In genomic region chr3:187706966-187707365, GRCh38 we compare ENCODE assay signal across 24 cellular contexts. TPM values are rescaled to one million over a fixed set of nuclear protein-coding genes. Genes with fewer than 3 reads are reported as not detected.
DNase-seq lines count a peak whose midpoint lies in the region; ATAC-seq, FAIRE-seq and TF ChIP-seq lines count a peak whose summit lies in the region.
"Had no signal": no experiment of that assay in that cellular context is flagged by ENCODE, and none has a peak within 500 bp of the region (broad histone marks: within the 10 kb centered on the region; RNA-seq: fewer than 3 reads in every experiment).

No MANE protein-coding gene starts in this region.

- H3K9me3 Mint-ChIP-seq in CD8-positive, alpha-beta T cell: no peaks in the 10 kb centered on the region
- H3K9me3 Mint-ChIP-seq: activated T-cell treated with anti-CD3 and anti-CD28 coated beads, Interleukin-2, amount 50 U/mL, for 4 hours; natural killer cell treated with Interleukin-12 subunit alpha and Interleukin-12 subunit beta and Interleukin-15 and Interleukin-18, amount 100 ng/mL, for 72 hours had no signal

- TF ChIP-seq POLR2A in right lobe of liver (IDR thresholded peaks at IDR 0.05): no peak
- TF ChIP-seq POLR2A in HepG2 (IDR thresholded peaks at IDR 0.05; ENCODE audit: insufficient read depth in 1 of 2, low read depth in 2 of 2, low read length in 2 of 2): no peak

- DNase-seq in right lobe of liver: peak in 1 of 3 donors; percentile 63
- DNase-seq in HepG2 (ENCODE audit: low spot score): no peak
- DNase-seq in SK-MEL-5 (ENCODE audit: low read depth, low spot score): peak; percentile 51
- peak; percentile 12 for DNase-seq in kidney tubule cell (ENCODE audit: low spot score)
- no peak for DNase-seq in CD8-positive, alpha-beta T cell
- no peak for DNase-seq in GM13977 (ENCODE audit: low spot score)
- DNase-seq in NCI-H1694 treated with DMSO at 0.1 percent for 48 hours (lab: John Stamatoyannopoulos, UW): no peak
- DNase-seq: activated CD8-positive, alpha-beta memory T cell treated with anti-CD3 and anti-CD28 coated beads for 24 hours; activated naive CD4-positive, alpha-beta T cell treated with Interleukin-2 at 50 U/mL for 16 hours; activated T-cell treated with anti-CD3 and anti-CD28 coated beads, Interleukin-2, amount 50 U/mL, for 4 hours; amniotic stem cell; DND-41; midbrain; NCI-H1436; NCI-H82; PC-3; SIG-M5 had no signal

- H3K4me1 ChIP-seq in right lobe of liver (no peaks in the 10 kb centered on the region), HepG2 (ENCODE audit: insufficient read depth, low read length) (no peaks in the 10 kb centered on the region)
- H3K4me1 ChIP-seq in CD8-positive, alpha-beta T cell (ENCODE audit: insufficient read depth, low read length): no peaks in the 10 kb centered on the region
- H3K4me1 ChIP-seq: parathyroid adenoma, suprapubic skin had no signal

- H3K36me3 Mint-ChIP-seq in CD8-positive, alpha-beta T cell: no peaks in the 10 kb centered on the region
- H3K36me3 Mint-ChIP-seq: natural killer cell treated with Interleukin-12 subunit alpha and Interleukin-12 subunit beta and Interleukin-15 and Interleukin-18, amount 100 ng/mL, for 72 hours had no signal

- no peaks in the 10 kb centered on the region for H3K27me3 ChIP-seq in right lobe of liver
- H3K27me3 ChIP-seq in HepG2 (ENCODE audit: control insufficient read depth in 1 of 2, insufficient read depth in 2 of 2, low read length in 2 of 2): peaks cover 0 to 6% of the 10 kb centered on the region in 2 experiments; a peak in 1 of 5 replicates
- H3K27me3 ChIP-seq in CD8-positive, alpha-beta T cell (ENCODE audit: insufficient read depth, low read length): no peaks in the 10 kb centered on the region
- H3K27me3 ChIP-seq: cardiac muscle cell, suprapubic skin had no signal

- H3K4me2 ChIP-seq in HepG2 (ENCODE audit: low read depth, low read length): no peak overlapping the region

- CTCF ChIA-PET in HepG2 (lab: Yijun Ruan, JAX; ENCODE audit: low intra/inter-chr PET ratio, low total read pairs): no interaction called here
- CTCF ChIA-PET in CD8-positive, alpha-beta T cell (lab: Charles Lee): interaction anchor here (1.5 to 1.8 kb wide), 2 partner anchors 9 to 389 kb away, joined by 4 to 7 read pairs; no protein-coding TSS in a partner anchor

- H3K36me3 ChIP-seq in right lobe of liver: no peaks in the 10 kb centered on the region
- no peaks in the 10 kb centered on the region for H3K36me3 ChIP-seq in HepG2 (replicated peaks in 1 of 2; ENCODE audit: control insufficient read depth in 1 of 2, insufficient read depth in 2 of 2, low read length in 2 of 2)
- no peaks in the 10 kb centered on the region for H3K36me3 ChIP-seq in CD8-positive, alpha-beta T cell (ENCODE audit: insufficient read depth, low read length)
- H3K36me3 ChIP-seq: cardiac muscle cell, suprapubic skin had no signal

- H3K27me3 Mint-ChIP-seq in CD8-positive, alpha-beta T cell (ENCODE audit: low read depth): no peaks in the 10 kb centered on the region

- no peaks in the 10 kb centered on the region for H3K4me1 Mint-ChIP-seq in CD8-positive, alpha-beta T cell (ENCODE audit: low read depth)

- no peak overlapping the region for H3K4me3 ChIP-seq in right lobe of liver
- H3K4me3 ChIP-seq in HepG2 (replicated peaks in 1 of 3; ENCODE audit: insufficient read depth in 1 of 3, low read depth in 2 of 3, low read length in 3 of 3): no peak overlapping the region
- no peak overlapping the region for H3K4me3 ChIP-seq in CD8-positive, alpha-beta T cell (ENCODE audit: low read depth, low read length)
- H3K4me3 ChIP-seq: cardiac muscle cell, suprapubic skin had no signal

- no TSS peak for BruUV-seq in HepG2 (replicated peaks; lab: Mats Ljungman, UMichigan)

- no peak overlapping the region for H2AFZ ChIP-seq in HepG2 (ENCODE audit: low read length)
- H2AFZ ChIP-seq: parathyroid adenoma had no signal

- TF ChIP-seq RAD21 in HepG2 (CRISPR knock-in tag; IDR thresholded peaks at IDR 0.05): no peak

- intact Hi-C loops in right lobe of liver (cut with DNase I): no loop called here
- intact Hi-C loops in HepG2 (cut with micrococcal nuclease; ENCODE audit: unreplicated experiment): no loop called here
- intact Hi-C loops in CD8-positive, alpha-beta T cell (cut with DNase I, micrococcal nuclease): no loop called here

- H3K9ac ChIP-seq in HepG2 (ENCODE audit: insufficient read depth, low read depth, low read length): no peak overlapping the region
- H3K9ac ChIP-seq: parathyroid adenoma had no signal

- FAIRE-seq in HepG2 (lab: Jason Lieb, UNC): no peak
- FAIRE-seq: H1 had no signal

- WGBS in right lobe of liver (ENCODE audit: insufficient coverage, low coverage, low lambda C conversion rate, missing lambda C conversion rate): 73% methylated on average over 2 of the region's 2 CpGs
- 62% methylated on average over 2 of the region's 2 CpGs for WGBS in HepG2 (ENCODE audit: low lambda C conversion rate)

- TF ChIP-seq CTCF in right lobe of liver (IDR thresholded peaks at IDR 0.05) (no peak), HepG2 (CRISPR knock-in tag; IDR thresholded peaks at IDR 0.05) (no peak), GM13977 (IDR thresholded peaks at IDR 0.05; ENCODE audit: extremely low read depth, insufficient read depth, missing control alignments) (no peak)
- TF ChIP-seq CTCF in CD8-positive, alpha-beta T cell (IDR thresholded peaks at IDR 0.05): no peak

- TF ChIP-seq EP300 in HepG2 (IDR thresholded peaks at IDR 0.05; ENCODE audit: low read depth in 2 of 2, low read length in 2 of 2): no peak
- TF ChIP-seq EP300 in HepG2 (CRISPR knock-in tag; IDR thresholded peaks at IDR 0.05; ENCODE audit: borderline replicate concordance): no peak

- H3K79me2 ChIP-seq in HepG2 (ENCODE audit: insufficient read depth, low read length): no peaks in the 10 kb centered on the region
- H3K79me2 ChIP-seq: parathyroid adenoma had no signal

- no peaks in the 10 kb centered on the region for H4K20me1 ChIP-seq in HepG2 (ENCODE audit: insufficient read depth, low read length)

- ATAC-seq in right lobe of liver: peak in 3 of 4 donors; percentile 42 to 54 (median 46)
- no peak for ATAC-seq in HepG2
- ATAC-seq in CD8-positive, alpha-beta T cell: no peak
- ATAC-seq: activated T-cell treated with anti-CD3 and anti-CD28 coated beads, Interleukin-2, amount 50 U/mL, for 4 hours; natural killer cell treated with Interleukin-12 subunit alpha and Interleukin-12 subunit beta and Interleukin-15 and Interleukin-18, amount 100 ng/mL, for 72 hours; PC-3 had no signal

- in situ Hi-C loops in HepG2 (cut with HindIII; ENCODE audit: extremely low pct_ligation_motif_present, low pct_unique_long_range_greater_than_20kb): no loop called here
- in situ Hi-C loops in SK-MEL-5 (cut with HindIII; ENCODE audit: low pct_unique_long_range_greater_than_20kb, low sequenced_read_pairs): no loop called here
- in situ Hi-C loops in GM13977 (cut with MboI; ENCODE audit: low pct_unique_long_range_greater_than_20kb, low sequenced_read_pairs, unreplicated experiment): no loop called here

- no peak overlapping the region for H3K27ac Mint-ChIP-seq in CD8-positive, alpha-beta T cell
- H3K27ac Mint-ChIP-seq: natural killer cell treated with Interleukin-12 subunit alpha and Interleukin-12 subunit beta and Interleukin-15 and Interleukin-18, amount 100 ng/mL, for 72 hours had no signal

- H3K9me3 ChIP-seq in right lobe of liver (no peaks in the 10 kb centered on the region), HepG2 (ENCODE audit: low read length) (no peaks in the 10 kb centered on the region)
- no peaks in the 10 kb centered on the region for H3K9me3 ChIP-seq in CD8-positive, alpha-beta T cell (ENCODE audit: low read length)
- H3K9me3 ChIP-seq: suprapubic skin had no signal

- POLR2A ChIA-PET in HepG2 (lab: Yijun Ruan, JAX): no interaction called here
- POLR2A ChIA-PET in CD8-positive, alpha-beta T cell (lab: Charles Lee): no interaction called here

- H3K27ac ChIP-seq in right lobe of liver: no peak overlapping the region
- no peak overlapping the region for H3K27ac ChIP-seq in HepG2 (ENCODE audit: extremely low read length, insufficient read depth, low read length)
- no peak overlapping the region for H3K27ac ChIP-seq in CD8-positive, alpha-beta T cell (ENCODE audit: low read depth, low read length)
- H3K27ac ChIP-seq: cardiac muscle cell, parathyroid adenoma, suprapubic skin had no signal

- no peak overlapping the region for H3K4me3 Mint-ChIP-seq in CD8-positive, alpha-beta T cell
- H3K4me3 Mint-ChIP-seq: activated T-cell treated with anti-CD3 and anti-CD28 coated beads, Interleukin-2, amount 50 U/mL, for 4 hours; natural killer cell treated with Interleukin-12 subunit alpha and Interleukin-12 subunit beta and Interleukin-15 and Interleukin-18, amount 100 ng/mL, for 72 hours had no signal

RNA-seq across cellular contexts. Expression of gene RTP2, which starts 4.6 kb away (rescaled TPM):
- total RNA-seq in right lobe of liver: not detected
- total RNA-seq in HepG2 (2016; rRNA removed; fragmentation: Illumina TruSeq; extraction: Trizol): not detected in 2 replicates
- total RNA-seq in HepG2 (2016; cell fraction: cytosol; rRNA removed; fragmentation: Illumina TruSeq; extraction: Trizol; ENCODE audit: low read depth): not detected in 2 replicates
- not detected in 2 replicates for total RNA-seq in HepG2 (2016; cell fraction: insoluble cytoplasmic fraction; rRNA removed; fragmentation: Illumina TruSeq; extraction: Trizol)
- not detected in 2 replicates for total RNA-seq in HepG2 (2016; cell fraction: membrane; rRNA removed; fragmentation: Illumina TruSeq; extraction: Trizol)
- not detected in 2 replicates for total RNA-seq in HepG2 (2016; cell fraction: nucleus; rRNA removed; fragmentation: Illumina TruSeq; extraction: Trizol)
- not detected in 2 replicates for polyA plus RNA-seq in HepG2 (2011; rRNA removed)
- polyA plus RNA-seq in HepG2 (2011; cell fraction: cytosol; rRNA removed): not detected in 2 replicates
- not detected in 2 replicates for polyA plus RNA-seq in HepG2 (2011; cell fraction: nucleus; rRNA removed)
- polyA plus RNA-seq in HepG2 (2012): not detected in 2 replicates
- not detected in 2 replicates for polyA plus RNA-seq in HepG2 (2016; cell fraction: cytosol; fragmentation: Illumina TruSeq; extraction: Trizol; ENCODE audit: low read depth)
- not detected in 2 replicates for polyA plus RNA-seq in HepG2 (2016; cell fraction: insoluble cytoplasmic fraction; fragmentation: Illumina TruSeq; extraction: Trizol; ENCODE audit: low read depth)
- polyA plus RNA-seq in HepG2 (2016; cell fraction: membrane; fragmentation: Illumina TruSeq; extraction: Trizol; ENCODE audit: low read depth): not detected in 2 replicates
- polyA plus RNA-seq in HepG2 (2016; cell fraction: nucleus; fragmentation: Illumina TruSeq; extraction: Trizol; ENCODE audit: insufficient read depth, low read depth): not detected in 2 replicates
- polyA minus RNA-seq in HepG2 (2011; rRNA and poly(A)+ RNA removed; ENCODE audit: low replicate concordance): 0.19 TPM in 1 of 2 replicates, not detected in the other
- polyA minus RNA-seq in HepG2 (2011; cell fraction: cytosol; rRNA and poly(A)+ RNA removed): not detected in 2 replicates
- not detected in 2 replicates for polyA minus RNA-seq in HepG2 (2011; cell fraction: nucleus; rRNA and poly(A)+ RNA removed)
- not detected in 2 replicates for total RNA-seq in SK-MEL-5 (2014; rRNA removed; shearing (Covaris generic))
- not detected in 2 replicates for polyA plus RNA-seq in SK-MEL-5 (2015; cell fraction: cytosol; rRNA removed)
- not detected in 2 replicates for polyA plus RNA-seq in SK-MEL-5 (2015; cell fraction: nucleus; rRNA removed)
- not detected for total RNA-seq in CD8-positive, alpha-beta T cell
- total RNA-seq: activated T-cell treated with anti-CD3 and anti-CD28 coated beads, Interleukin-2, amount 50 U/mL, for 4 hours; cardiac muscle cell; fibroblast of lung; H1; natural killer cell treated with Interleukin-12 subunit alpha and Interleukin-12 subunit beta and Interleukin-15 and Interleukin-18, amount 100 ng/mL, for 72 hours; PC-3; suprapubic skin; T-helper 1 cell treated with Interleukin-12 subunit alpha and Interleukin-12 subunit beta and Interleukin-4 antibody, amounts not matched to agents 30 ng/mL and 1 ng/mL, for 36 hours had no signal
- polyA plus RNA-seq: cardiac muscle cell, fibroblast of lung, H1 had no signal

RNA-seq across cellular contexts. Expression of gene SST, which starts 36.8 kb away (rescaled TPM):
- not detected for total RNA-seq in right lobe of liver
- total RNA-seq in HepG2 (2016; rRNA removed; fragmentation: Illumina TruSeq; extraction: Trizol): not detected in 2 replicates
- total RNA-seq in HepG2 (2016; cell fraction: cytosol; rRNA removed; fragmentation: Illumina TruSeq; extraction: Trizol; ENCODE audit: low read depth): not detected in 2 replicates
- not detected in 2 replicates for total RNA-seq in HepG2 (2016; cell fraction: insoluble cytoplasmic fraction; rRNA removed; fragmentation: Illumina TruSeq; extraction: Trizol)
- not detected in 2 replicates for total RNA-seq in HepG2 (2016; cell fraction: membrane; rRNA removed; fragmentation: Illumina TruSeq; extraction: Trizol)
- total RNA-seq in HepG2 (2016; cell fraction: nucleus; rRNA removed; fragmentation: Illumina TruSeq; extraction: Trizol): not detected in 2 replicates
- polyA plus RNA-seq in HepG2 (2011; rRNA removed): not detected in 2 replicates
- not detected in 2 replicates for polyA plus RNA-seq in HepG2 (2011; cell fraction: cytosol; rRNA removed)
- not detected in 2 replicates for polyA plus RNA-seq in HepG2 (2011; cell fraction: nucleus; rRNA removed)
- not detected in 2 replicates for polyA plus RNA-seq in HepG2 (2012)
- not detected in 2 replicates for polyA plus RNA-seq in HepG2 (2016; cell fraction: cytosol; fragmentation: Illumina TruSeq; extraction: Trizol; ENCODE audit: low read depth)
- not detected in 2 replicates for polyA plus RNA-seq in HepG2 (2016; cell fraction: insoluble cytoplasmic fraction; fragmentation: Illumina TruSeq; extraction: Trizol; ENCODE audit: low read depth)
- not detected in 2 replicates for polyA plus RNA-seq in HepG2 (2016; cell fraction: membrane; fragmentation: Illumina TruSeq; extraction: Trizol; ENCODE audit: low read depth)
- polyA plus RNA-seq in HepG2 (2016; cell fraction: nucleus; fragmentation: Illumina TruSeq; extraction: Trizol; ENCODE audit: insufficient read depth, low read depth): not detected in 2 replicates
- not detected in 2 replicates for polyA minus RNA-seq in HepG2 (2011; rRNA and poly(A)+ RNA removed; ENCODE audit: low replicate concordance)
- polyA minus RNA-seq in HepG2 (2011; cell fraction: cytosol; rRNA and poly(A)+ RNA removed): not detected in 2 replicates
- not detected in 2 replicates for polyA minus RNA-seq in HepG2 (2011; cell fraction: nucleus; rRNA and poly(A)+ RNA removed)
- total RNA-seq in SK-MEL-5 (2014; rRNA removed; shearing (Covaris generic)): not detected in 2 replicates
- not detected in 2 replicates for polyA plus RNA-seq in SK-MEL-5 (2015; cell fraction: cytosol; rRNA removed)
- not detected in 2 replicates for polyA plus RNA-seq in SK-MEL-5 (2015; cell fraction: nucleus; rRNA removed)
- not detected for total RNA-seq in CD8-positive, alpha-beta T cell
- total RNA-seq: activated T-cell treated with anti-CD3 and anti-CD28 coated beads, Interleukin-2, amount 50 U/mL, for 4 hours; fibroblast of lung; H1; natural killer cell treated with Interleukin-12 subunit alpha and Interleukin-12 subunit beta and Interleukin-15 and Interleukin-18, amount 100 ng/mL, for 72 hours; PC-3; T-helper 1 cell treated with Interleukin-12 subunit alpha and Interleukin-12 subunit beta and Interleukin-4 antibody, amounts not matched to agents 30 ng/mL and 1 ng/mL, for 36 hours had no signal
- polyA plus RNA-seq: fibroblast of lung had no signal

RNA-seq across cellular contexts. Expression of gene BCL6, which starts 38.3 kb away (rescaled TPM):
- total RNA-seq in right lobe of liver: 10 to 100 TPM; 29.1 to 67.5 (median 41.8) TPM
- 20.3 and 21.2 TPM in 2 replicates for total RNA-seq in HepG2 (2016; rRNA removed; fragmentation: Illumina TruSeq; extraction: Trizol)
- total RNA-seq in HepG2 (2016; cell fraction: cytosol; rRNA removed; fragmentation: Illumina TruSeq; extraction: Trizol; ENCODE audit: low read depth): 5.3 and 5.8 TPM in 2 replicates
- total RNA-seq in HepG2 (2016; cell fraction: insoluble cytoplasmic fraction; rRNA removed; fragmentation: Illumina TruSeq; extraction: Trizol): 12.4 and 21.0 TPM in 2 replicates
- 8.3 and 11.0 TPM in 2 replicates for total RNA-seq in HepG2 (2016; cell fraction: membrane; rRNA removed; fragmentation: Illumina TruSeq; extraction: Trizol)
- total RNA-seq in HepG2 (2016; cell fraction: nucleus; rRNA removed; fragmentation: Illumina TruSeq; extraction: Trizol): 25.9 and 29.9 TPM in 2 replicates
- polyA plus RNA-seq in HepG2 (2011; rRNA removed): 53.7 and 67.5 TPM in 2 replicates
- 18.9 and 19.0 TPM in 2 replicates for polyA plus RNA-seq in HepG2 (2011; cell fraction: cytosol; rRNA removed)
- polyA plus RNA-seq in HepG2 (2011; cell fraction: nucleus; rRNA removed): 286 and 355 TPM in 2 replicates
- polyA plus RNA-seq in HepG2 (2012): 95.9 and 236 TPM in 2 replicates
- 1.1 and 1.4 TPM in 2 replicates for polyA plus RNA-seq in HepG2 (2016; cell fraction: cytosol; fragmentation: Illumina TruSeq; extraction: Trizol; ENCODE audit: low read depth)
- polyA plus RNA-seq in HepG2 (2016; cell fraction: insoluble cytoplasmic fraction; fragmentation: Illumina TruSeq; extraction: Trizol; ENCODE audit: low read depth): 19.4 and 26.5 TPM in 2 replicates
- polyA plus RNA-seq in HepG2 (2016; cell fraction: membrane; fragmentation: Illumina TruSeq; extraction: Trizol; ENCODE audit: low read depth): 3.5 and 4.8 TPM in 2 replicates
- polyA plus RNA-seq in HepG2 (2016; cell fraction: nucleus; fragmentation: Illumina TruSeq; extraction: Trizol; ENCODE audit: insufficient read depth, low read depth): 95.1 and 111 TPM in 2 replicates
- polyA minus RNA-seq in HepG2 (2011; rRNA and poly(A)+ RNA removed; ENCODE audit: low replicate concordance): 16.4 and 68.3 TPM in 2 replicates
- polyA minus RNA-seq in HepG2 (2011; cell fraction: cytosol; rRNA and poly(A)+ RNA removed): 22.3 and 35.5 TPM in 2 replicates
- polyA minus RNA-seq in HepG2 (2011; cell fraction: nucleus; rRNA and poly(A)+ RNA removed): 81.2 and 114 TPM in 2 replicates
- total RNA-seq in SK-MEL-5 (2014; rRNA removed; shearing (Covaris generic)): 8.1 and 10.2 TPM in 2 replicates
- 18.8 and 21.9 TPM in 2 replicates for polyA plus RNA-seq in SK-MEL-5 (2015; cell fraction: cytosol; rRNA removed)
- 54.8 and 72.5 TPM in 2 replicates for polyA plus RNA-seq in SK-MEL-5 (2015; cell fraction: nucleus; rRNA removed)
- 10 to 100 TPM; 89.2 to 93.1 TPM for total RNA-seq in CD8-positive, alpha-beta T cell

Comparison
In these comparisons a context has a peak if more than half of its experiments do, and no peak if none do; other contexts are left out.
1. ATAC-seq: peak in right lobe of liver (3 of 4); none in HepG2 (single experiment) and CD8-positive, alpha-beta T cell (single experiment).
2. DNase-seq: peak in SK-MEL-5 (single experiment) and kidney tubule cell (single experiment); none in HepG2 (single experiment), CD8-positive, alpha-beta T cell (0 of 7), GM13977 (single experiment) and NCI-H1694 treated with DMSO at 0.1 percent for 48 hours (single experiment).